In the genomic region with DNA sequence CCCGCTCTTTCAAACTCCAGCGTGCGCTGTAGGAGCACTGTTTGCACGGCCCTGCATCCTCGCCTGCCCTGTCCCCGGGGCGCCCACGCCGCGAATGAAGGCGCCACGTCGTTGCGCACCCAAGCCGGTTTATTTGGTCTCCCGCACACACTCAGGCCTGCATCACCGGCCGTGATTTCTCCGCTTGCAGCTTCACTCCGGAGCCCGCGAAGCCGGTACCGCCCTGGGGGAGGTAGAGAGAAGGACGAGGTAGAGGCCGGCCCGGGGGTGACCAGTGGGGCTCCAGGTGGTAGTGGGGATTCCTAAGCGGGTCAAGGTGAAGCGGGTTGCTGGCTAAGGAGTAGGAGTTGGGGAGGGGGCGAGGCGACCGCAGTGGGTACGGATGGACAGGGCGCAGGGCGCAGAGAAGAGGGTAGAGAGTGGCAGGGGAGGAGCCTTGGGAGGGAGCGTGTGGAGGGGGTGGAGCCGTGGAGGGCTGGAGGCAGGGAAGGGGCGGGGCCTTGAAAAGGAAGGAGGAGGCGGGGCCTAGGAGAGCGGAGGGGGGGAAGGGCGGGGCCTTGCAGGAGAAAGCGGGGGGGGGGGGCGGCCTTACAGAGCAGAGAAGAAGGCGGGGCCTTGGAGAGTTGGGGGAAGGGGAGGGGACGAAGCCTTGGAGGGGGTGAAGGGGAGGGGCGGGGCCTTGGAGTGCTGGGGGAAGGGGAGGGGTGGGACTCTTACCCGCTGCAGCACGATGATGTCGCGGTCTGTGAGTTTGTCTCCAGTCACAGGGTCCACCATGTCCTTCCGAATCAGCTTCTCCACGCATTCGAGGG, we compare ENCODE assay signal across 8 cellular contexts. TPM values are rescaled to one million over a fixed set of nuclear protein-coding genes. Genes with fewer than 3 reads are reported as not detected.
DNase-seq lines count a peak whose midpoint lies in the region; ATAC-seq lines count a peak whose summit lies in the region.

No MANE protein-coding gene starts in this region.

- H3K4me1 ChIP-seq in right cardiac atrium (ENCODE audit: control insufficient read depth, insufficient read depth, low read length), result no peaks in the 10 kb centered on the region

- ATAC-seq in right cardiac atrium (peak; percentile 56 to 73), HG02642 (IDR thresholded peaks at IDR 0.05; ENCODE audit: poor library complexity, unreplicated experiment) (no peak), HG02970 (IDR thresholded peaks at IDR 0.05; ENCODE audit: low FRiP score, unreplicated experiment) (no peak), GM21825 (IDR thresholded peaks at IDR 0.05; ENCODE audit: unreplicated experiment) (no peak)

- 83% methylated on average over 51 of the region's 53 CpGs for WGBS in right cardiac atrium

- peak; percentile 75 for DNase-seq in AG08396 (ENCODE audit: low spot score)
- peak; percentile 49 to 92 for DNase-seq in NCI-H187 (lab: John Stamatoyannopoulos, UW)
- peak; percentile 57 for DNase-seq in activated effector memory CD4-positive, alpha-beta T cell treated with Interleukin-2 at 50 U/mL for 16 hours
- peak; percentile 68 to 84 (median 80) for DNase-seq in right cardiac atrium
- peak; percentile 78 to 82 for DNase-seq in stimulated activated CD4-positive, alpha-beta T cell treated with anti-CD3 and anti-CD28 coated beads, Interleukin-2, amount 100 ng/mL, for 24 hours

- intact Hi-C loops in right cardiac atrium (cut with DNase I), result no loop called here

- no peaks in the 10 kb centered on the region for H3K27me3 ChIP-seq in right cardiac atrium (ENCODE audit: control insufficient read depth, insufficient read depth)

- no peak overlapping the region for H3K27ac ChIP-seq in right cardiac atrium (ENCODE audit: low read length)

- H3K4me3 ChIP-seq in right cardiac atrium (ENCODE audit: low read length), result no peak overlapping the region

- no peaks in the 10 kb centered on the region for H3K9me3 ChIP-seq in right cardiac atrium (ENCODE audit: control insufficient read depth, low read length)

RNA-seq across cellular contexts. Expression of a gene that starts 24.6 kb away (rescaled TPM):
- 10 to 100 TPM; 46.1 to 50.8 (median 48.3) TPM for total RNA-seq in right cardiac atrium
- 57.7 TPM for polyA plus RNA-seq in right cardiac atrium

RNA-seq across cellular contexts. Expression of a gene that starts 25.3 kb away (rescaled TPM):
- total RNA-seq in right cardiac atrium, result under 1 TPM; 0.42 to 0.83 (median 0.69) TPM
- polyA plus RNA-seq in right cardiac atrium, result 1.2 TPM

RNA-seq across cellular contexts. Expression of a gene that starts 28.0 kb away (rescaled TPM):
- total RNA-seq in right cardiac atrium, result 10 to 100 TPM; 10.2 to 27.4 (median 17.6) TPM
- polyA plus RNA-seq in right cardiac atrium, result 29.3 TPM

RNA-seq across cellular contexts. Expression of a gene that starts 35.2 kb away (rescaled TPM):
- 10 to 100 TPM; 13.1 to 19.9 (median 17.0) TPM for total RNA-seq in right cardiac atrium
- polyA plus RNA-seq in right cardiac atrium, result 9.8 TPM

RNA-seq across cellular contexts. Expression of a gene that starts 43.3 kb away (rescaled TPM):
- total RNA-seq in right cardiac atrium, result 100 to 1,000 TPM; 139 to 158 (median 147) TPM
- 104 TPM for polyA plus RNA-seq in right cardiac atrium

Comparison
In these comparisons a context has a peak if more than half of its experiments do, and no peak if none do; other contexts are left out.
1. ATAC-seq: peak in right cardiac atrium (2 of 2); none in HG02642 (single experiment), HG02970 (single experiment) and GM21825 (single experiment).
2. Peak in every context shown above with its lines, with median percentiles within 50 percentile points of each other: DNase-seq.